18 cellular contexts compared by ENCODE assay signal in genomic region chr4:112325522-112325921, GRCh38.
"Had no signal": no experiment of that assay in that cellular context is flagged by ENCODE, and none has a peak within 500 bp of the region (broad histone marks: within the 10 kb centered on the region; RNA-seq: fewer than 3 reads in every experiment).

No MANE protein-coding gene starts in this region.

- DNase-seq: cortex of kidney; head of caudate nucleus; left ventricle myocardium superior; lower lobe of right lung; naive thymus-derived CD8-positive, alpha-beta T cell; nephron progenitor cell; occipital lobe; ovary; posterior cingulate gyrus; psoas muscle; stimulated activated CD4-positive, alpha-beta T cell treated with anti-CD3 and anti-CD28 coated beads, Interleukin-2, amount 100 ng/mL, for 24 hours; stimulated activated CD4-positive, alpha-beta T cell treated with anti-CD3 and anti-CD28 coated beads, Interleukin-4, amount 100 ng/mL, for 24 hours; stimulated activated naive CD4-positive, alpha-beta T cell treated with Interleukin-2 at 50 U/mL for 16 hours; stomach; tibial artery had no signal

- H3K36me3 ChIP-seq: ovary had no signal

- H3K4me3 Mint-ChIP-seq: nephron progenitor cell; stimulated activated effector memory CD8-positive, alpha-beta T cell treated with anti-CD3 and anti-CD28 coated beads, Interleukin-12 subunit alpha, Interleukin-12 subunit beta, amount 100 ng/mL, for 72 hours; type B pancreatic cell had no signal

- H3K9me3 Mint-ChIP-seq: naive thymus-derived CD8-positive, alpha-beta T cell; nephron progenitor cell; stimulated activated effector memory CD8-positive, alpha-beta T cell treated with anti-CD3 and anti-CD28 coated beads, Interleukin-12 subunit alpha, Interleukin-12 subunit beta, amount 100 ng/mL, for 72 hours; type B pancreatic cell had no signal

- H3K27me3 ChIP-seq: ovary, stomach, tibial artery had no signal

- H3K4me1 ChIP-seq: psoas muscle, tibial artery had no signal

- ATAC-seq: left ventricle myocardium superior; lower lobe of right lung; naive thymus-derived CD8-positive, alpha-beta T cell; psoas muscle; sciatic nerve; stimulated activated effector memory CD8-positive, alpha-beta T cell treated with anti-CD3 and anti-CD28 coated beads, Interleukin-12 subunit alpha, Interleukin-12 subunit beta, amount 100 ng/mL, for 72 hours had no signal

- H3K27me3 Mint-ChIP-seq: naive thymus-derived CD8-positive, alpha-beta T cell had no signal

- H3K4me3 ChIP-seq: lower lobe of right lung, ovary, psoas muscle, stomach, tibial artery had no signal

- H3K27ac ChIP-seq: lower lobe of right lung, ovary, psoas muscle, stomach, tibial artery had no signal

- H3K36me3 Mint-ChIP-seq: stimulated activated effector memory CD8-positive, alpha-beta T cell treated with anti-CD3 and anti-CD28 coated beads, Interleukin-12 subunit alpha, Interleukin-12 subunit beta, amount 100 ng/mL, for 72 hours; type B pancreatic cell had no signal

- H3K27ac Mint-ChIP-seq: naive thymus-derived CD8-positive, alpha-beta T cell; nephron progenitor cell; stimulated activated effector memory CD8-positive, alpha-beta T cell treated with anti-CD3 and anti-CD28 coated beads, Interleukin-12 subunit alpha, Interleukin-12 subunit beta, amount 100 ng/mL, for 72 hours; type B pancreatic cell had no signal

- H3K9me3 ChIP-seq: lower lobe of right lung, ovary, psoas muscle, stomach, tibial artery had no signal
